In the genomic region with DNA sequence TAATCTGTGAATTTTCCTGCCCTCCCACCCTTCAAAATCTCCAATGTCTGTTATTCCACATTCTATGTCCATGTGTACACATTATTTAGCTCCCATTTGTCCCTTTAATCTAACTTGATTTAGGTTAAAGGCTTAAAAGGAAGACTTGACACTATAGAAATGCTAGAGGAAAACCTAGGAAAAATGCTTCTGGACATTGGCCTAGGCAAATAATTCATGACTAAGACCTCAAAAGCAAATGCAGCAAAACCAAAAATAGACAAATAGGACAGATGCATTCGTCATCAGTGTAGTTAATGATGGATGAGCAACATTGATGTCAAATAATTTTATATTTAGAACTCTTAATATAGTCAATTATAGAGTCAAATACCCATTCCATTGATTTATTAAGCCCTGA, we compare ENCODE assay signal across 19 cellular contexts. TPM values are rescaled to one million over a fixed set of nuclear protein-coding genes. Genes with fewer than 3 reads are reported as not detected.
DNase-seq lines count a peak whose midpoint lies in the region; ATAC-seq, FAIRE-seq and TF ChIP-seq lines count a peak whose summit lies in the region.
"Had no signal": no experiment of that assay in that cellular context is flagged by ENCODE, and none has a peak within 500 bp of the region (broad histone marks: within the 10 kb centered on the region; RNA-seq: fewer than 3 reads in every experiment).

No MANE protein-coding gene starts in this region.

- H3K9me3 Mint-ChIP-seq in astrocyte (ENCODE audit: unreplicated experiment) (no peaks in the 10 kb centered on the region), nephron (no peaks in the 10 kb centered on the region)
- H3K9me3 Mint-ChIP-seq: CD8-positive, alpha-beta memory T cell had no signal

- TF ChIP-seq POLR2A in body of pancreas (IDR thresholded peaks at IDR 0.05): no peak

- H3K27me3 ChIP-seq in astrocyte (ENCODE audit: insufficient read depth, low read length) (no peaks in the 10 kb centered on the region), body of pancreas (no peaks in the 10 kb centered on the region)
- H3K27me3 ChIP-seq: BE2C had no signal

- intact Hi-C loops in body of pancreas (cut with DNase I): no loop called here

- H4K20me1 ChIP-seq in astrocyte (ENCODE audit: insufficient read depth, low read length): no peaks in the 10 kb centered on the region

- H3K36me3 Mint-ChIP-seq in astrocyte (ENCODE audit: low read depth, unreplicated experiment) (peaks cover 10% of the 10 kb centered on the region), nephron (ENCODE audit: low read depth) (peaks cover 32% of the 10 kb centered on the region)
- H3K36me3 Mint-ChIP-seq: CD4-positive, CD25-positive, alpha-beta regulatory T cell; CD8-positive, alpha-beta memory T cell had no signal

- peak overlapping the region; percentile 31 for H3K27ac ChIP-seq in astrocyte (ENCODE audit: low read depth, low read length)
- H3K27ac ChIP-seq in body of pancreas: no peak overlapping the region

- peak; percentile 49 for FAIRE-seq in G401.6 (lab: Jason Lieb, UNC)
- FAIRE-seq in astrocyte (lab: Jason Lieb, UNC): no peak
- FAIRE-seq: H1 had no signal

- H2AFZ ChIP-seq in astrocyte (ENCODE audit: low read depth, low read length): no peak overlapping the region

- CTCF ChIA-PET in GM10248 (lab: Yijun Ruan, JAX): interaction anchor here (0.9 kb wide), 1 partner anchor 11 kb away, joined by 3 read pairs; no protein-coding TSS in a partner anchor

- H3K4me2 ChIP-seq in astrocyte (ENCODE audit: low read length): no peak overlapping the region

- H3K36me3 ChIP-seq in astrocyte (ENCODE audit: insufficient read depth, low read length) (no peaks in the 10 kb centered on the region), body of pancreas (replicated peaks in 1 of 2; ENCODE audit: insufficient read depth in 1 of 2, low read depth in 2 of 2) (no peaks in the 10 kb centered on the region)
- H3K36me3 ChIP-seq: BE2C, HAP-1 had no signal

- H3K4me1 ChIP-seq in astrocyte (ENCODE audit: insufficient read depth, low read length) (no peaks in the 10 kb centered on the region), body of pancreas (no peaks in the 10 kb centered on the region)
- H3K4me1 ChIP-seq: BE2C had no signal

- no peak overlapping the region for H3K4me3 ChIP-seq in astrocyte (ENCODE audit: insufficient read depth, low read depth, low read length)
- no peak overlapping the region for H3K4me3 ChIP-seq in body of pancreas
- H3K4me3 ChIP-seq: HAP-1 had no signal

- no peak overlapping the region for H3K4me3 Mint-ChIP-seq in astrocyte (ENCODE audit: unreplicated experiment)
- H3K4me3 Mint-ChIP-seq in nephron: no peak overlapping the region
- H3K4me3 Mint-ChIP-seq: CD4-positive, CD25-positive, alpha-beta regulatory T cell; CD8-positive, alpha-beta memory T cell had no signal

- DNase-seq in astrocyte (ENCODE audit: low read depth) (peak; percentile 27), retina (no peak), GM10248 (ENCODE audit: extremely low spot score) (no peak), body of pancreas (no peak), NCI-H510A (lab: John Stamatoyannopoulos, UW) (no peak)
- DNase-seq: ACHN; BE2C; C1 segment of cervical spinal cord; CD4-positive, CD25-positive, alpha-beta regulatory T cell; CD8-positive, alpha-beta memory T cell; COR-L47; DMS 273 treated with DMSO at 0.1 percent for 48 hours; DMS53; DND-41; GDM1 had no signal

- H3K27me3 Mint-ChIP-seq in astrocyte (ENCODE audit: low read depth, unreplicated experiment): no peaks in the 10 kb centered on the region
- no peaks in the 10 kb centered on the region for H3K27me3 Mint-ChIP-seq in nephron (ENCODE audit: low read depth)
- H3K27me3 Mint-ChIP-seq: CD4-positive, CD25-positive, alpha-beta regulatory T cell had no signal

- no peaks in the 10 kb centered on the region for H3K79me2 ChIP-seq in astrocyte (ENCODE audit: insufficient read depth, low read length)

- no peak for ATAC-seq in body of pancreas

- H3K27ac Mint-ChIP-seq in astrocyte (ENCODE audit: unreplicated experiment) (no peak overlapping the region), nephron (peak overlapping the region in 2 of 3 experiments; percentile 47 to 58)
- H3K27ac Mint-ChIP-seq: CD4-positive, CD25-positive, alpha-beta regulatory T cell; CD8-positive, alpha-beta memory T cell had no signal

- H3K9me3 ChIP-seq in astrocyte (ENCODE audit: insufficient read depth, low read depth, low read length) (no peaks in the 10 kb centered on the region), body of pancreas (no peaks in the 10 kb centered on the region)
- H3K9me3 ChIP-seq: BE2C, HAP-1 had no signal

- WGBS in body of pancreas, 2 donors: 58 to 71% methylated on average over 1 of the region's 1 CpG

- no peak overlapping the region for H3K9ac ChIP-seq in astrocyte (ENCODE audit: low read length)

- H3K4me1 Mint-ChIP-seq in astrocyte (ENCODE audit: low read depth, unreplicated experiment): peaks cover 11% of the 10 kb centered on the region
- H3K4me1 Mint-ChIP-seq in nephron: peaks cover 22% of the 10 kb centered on the region
- H3K4me1 Mint-ChIP-seq: CD4-positive, CD25-positive, alpha-beta regulatory T cell; CD8-positive, alpha-beta memory T cell had no signal

- TF ChIP-seq CTCF in astrocyte (IDR thresholded peaks at IDR 0.05; ENCODE audit: insufficient read depth, low read depth, low read length) (no peak), nephron (IDR thresholded peaks at IDR 0.05; ENCODE audit: unreplicated experiment in 3 of 3) (no peak), GM10248 (IDR thresholded peaks at IDR 0.05; ENCODE audit: control extremely low read depth, extremely low read depth, low read depth, missing control alignments) (no peak), body of pancreas (IDR thresholded peaks at IDR 0.05) (no peak)

- POLR2A ChIA-PET in GM10248 (lab: Yijun Ruan, JAX): no interaction called here

RNA-seq across cellular contexts. Expression of a gene that starts 36.9 kb away (rescaled TPM):
- 21.9 and 25.1 TPM in 2 replicates for total RNA-seq in astrocyte
- 1 to 10 TPM; 7.6 to 8.0 TPM for total RNA-seq in body of pancreas
